Comparison of ENCODE assay signal across 1 cellular context in the genomic region with DNA sequence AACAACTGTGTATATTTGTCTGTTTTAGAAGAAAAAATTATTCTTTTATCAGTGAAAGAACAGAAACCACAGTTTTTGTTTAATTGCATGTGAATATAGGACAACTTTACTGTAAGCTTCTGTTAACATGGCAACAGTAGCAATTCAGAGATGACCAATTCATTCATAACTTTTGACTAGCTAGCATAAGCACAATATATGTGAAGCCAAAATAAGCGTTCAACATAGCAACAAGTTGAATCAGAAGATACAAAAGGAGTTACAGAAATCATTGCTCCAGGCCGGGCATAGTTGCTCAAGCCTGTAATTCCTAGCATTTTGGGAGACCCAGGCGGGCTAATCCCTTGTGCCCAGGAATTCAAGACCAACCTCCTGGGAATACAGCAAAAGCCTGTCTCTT.
TF ChIP-seq lines count a peak whose summit lies in the region.

No MANE protein-coding gene starts in this region.

TF ChIP-seq in GM23338, 12 proteins besides CTCF, POLR2A, EP300 and RAD21 (continued from another document):
- TF ChIP-seq ZNF462 (CRISPR knock-in tag; IDR thresholded peaks at IDR 0.05) (no peak), JUNB (IDR thresholded peaks at IDR 0.05; ENCODE audit: unreplicated experiment) (no peak), POLR2AphosphoS5 (IDR thresholded peaks at IDR 0.05; ENCODE audit: low read depth) (no peak), CREB1 (CRISPR knock-in tag; IDR thresholded peaks at IDR 0.05; ENCODE audit: low read depth) (no peak), ZNF331 (CRISPR knock-in tag; IDR thresholded peaks at IDR 0.05; ENCODE audit: low read depth) (no peak), ZNF114 (CRISPR knock-in tag; IDR thresholded peaks at IDR 0.05) (no peak), EZH2phosphoT487 (IDR thresholded peaks at IDR 0.05; ENCODE audit: unreplicated experiment) (no peak), EZH2 (IDR thresholded peaks at IDR 0.05; ENCODE audit: low read depth, unreplicated experiment) (no peak)
- TF ChIP-seq, protein P1, sequence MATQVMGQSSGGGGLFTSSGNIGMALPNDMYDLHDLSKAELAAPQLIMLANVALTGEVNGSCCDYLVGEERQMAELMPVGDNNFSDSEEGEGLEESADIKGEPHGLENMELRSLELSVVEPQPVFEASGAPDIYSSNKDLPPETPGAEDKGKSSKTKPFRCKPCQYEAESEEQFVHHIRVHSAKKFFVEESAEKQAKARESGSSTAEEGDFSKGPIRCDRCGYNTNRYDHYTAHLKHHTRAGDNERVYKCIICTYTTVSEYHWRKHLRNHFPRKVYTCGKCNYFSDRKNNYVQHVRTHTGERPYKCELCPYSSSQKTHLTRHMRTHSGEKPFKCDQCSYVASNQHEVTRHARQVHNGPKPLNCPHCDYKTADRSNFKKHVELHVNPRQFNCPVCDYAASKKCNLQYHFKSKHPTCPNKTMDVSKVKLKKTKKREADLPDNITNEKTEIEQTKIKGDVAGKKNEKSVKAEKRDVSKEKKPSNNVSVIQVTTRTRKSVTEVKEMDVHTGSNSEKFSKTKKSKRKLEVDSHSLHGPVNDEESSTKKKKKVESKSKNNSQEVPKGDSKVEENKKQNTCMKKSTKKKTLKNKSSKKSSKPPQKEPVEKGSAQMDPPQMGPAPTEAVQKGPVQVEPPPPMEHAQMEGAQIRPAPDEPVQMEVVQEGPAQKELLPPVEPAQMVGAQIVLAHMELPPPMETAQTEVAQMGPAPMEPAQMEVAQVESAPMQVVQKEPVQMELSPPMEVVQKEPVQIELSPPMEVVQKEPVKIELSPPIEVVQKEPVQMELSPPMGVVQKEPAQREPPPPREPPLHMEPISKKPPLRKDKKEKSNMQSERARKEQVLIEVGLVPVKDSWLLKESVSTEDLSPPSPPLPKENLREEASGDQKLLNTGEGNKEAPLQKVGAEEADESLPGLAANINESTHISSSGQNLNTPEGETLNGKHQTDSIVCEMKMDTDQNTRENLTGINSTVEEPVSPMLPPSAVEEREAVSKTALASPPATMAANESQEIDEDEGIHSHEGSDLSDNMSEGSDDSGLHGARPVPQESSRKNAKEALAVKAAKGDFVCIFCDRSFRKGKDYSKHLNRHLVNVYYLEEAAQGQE (IDR thresholded peaks at IDR 0.05; ENCODE audit: unreplicated experiment), result no peak
- TF ChIP-seq, protein P2, sequence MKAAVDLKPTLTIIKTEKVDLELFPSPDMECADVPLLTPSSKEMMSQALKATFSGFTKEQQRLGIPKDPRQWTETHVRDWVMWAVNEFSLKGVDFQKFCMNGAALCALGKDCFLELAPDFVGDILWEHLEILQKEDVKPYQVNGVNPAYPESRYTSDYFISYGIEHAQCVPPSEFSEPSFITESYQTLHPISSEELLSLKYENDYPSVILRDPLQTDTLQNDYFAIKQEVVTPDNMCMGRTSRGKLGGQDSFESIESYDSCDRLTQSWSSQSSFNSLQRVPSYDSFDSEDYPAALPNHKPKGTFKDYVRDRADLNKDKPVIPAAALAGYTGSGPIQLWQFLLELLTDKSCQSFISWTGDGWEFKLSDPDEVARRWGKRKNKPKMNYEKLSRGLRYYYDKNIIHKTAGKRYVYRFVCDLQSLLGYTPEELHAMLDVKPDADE (IDR thresholded peaks at IDR 0.05), result no peak
TF ChIP-seq in GM23338: peak in this region for 0.
